1 cellular context compared by ENCODE assay signal in genomic region chr9:128947423-128948310, GRCh38.
A peak's percentile ranks its signal among the peaks of the same experiment; 100 is the strongest.
TF ChIP-seq lines count a peak whose summit lies in the region.

DOLK (minus strand) TSS chr9:128947603; CDS start chr9:128947303, 300 bp downstream.
A gene with protein sequence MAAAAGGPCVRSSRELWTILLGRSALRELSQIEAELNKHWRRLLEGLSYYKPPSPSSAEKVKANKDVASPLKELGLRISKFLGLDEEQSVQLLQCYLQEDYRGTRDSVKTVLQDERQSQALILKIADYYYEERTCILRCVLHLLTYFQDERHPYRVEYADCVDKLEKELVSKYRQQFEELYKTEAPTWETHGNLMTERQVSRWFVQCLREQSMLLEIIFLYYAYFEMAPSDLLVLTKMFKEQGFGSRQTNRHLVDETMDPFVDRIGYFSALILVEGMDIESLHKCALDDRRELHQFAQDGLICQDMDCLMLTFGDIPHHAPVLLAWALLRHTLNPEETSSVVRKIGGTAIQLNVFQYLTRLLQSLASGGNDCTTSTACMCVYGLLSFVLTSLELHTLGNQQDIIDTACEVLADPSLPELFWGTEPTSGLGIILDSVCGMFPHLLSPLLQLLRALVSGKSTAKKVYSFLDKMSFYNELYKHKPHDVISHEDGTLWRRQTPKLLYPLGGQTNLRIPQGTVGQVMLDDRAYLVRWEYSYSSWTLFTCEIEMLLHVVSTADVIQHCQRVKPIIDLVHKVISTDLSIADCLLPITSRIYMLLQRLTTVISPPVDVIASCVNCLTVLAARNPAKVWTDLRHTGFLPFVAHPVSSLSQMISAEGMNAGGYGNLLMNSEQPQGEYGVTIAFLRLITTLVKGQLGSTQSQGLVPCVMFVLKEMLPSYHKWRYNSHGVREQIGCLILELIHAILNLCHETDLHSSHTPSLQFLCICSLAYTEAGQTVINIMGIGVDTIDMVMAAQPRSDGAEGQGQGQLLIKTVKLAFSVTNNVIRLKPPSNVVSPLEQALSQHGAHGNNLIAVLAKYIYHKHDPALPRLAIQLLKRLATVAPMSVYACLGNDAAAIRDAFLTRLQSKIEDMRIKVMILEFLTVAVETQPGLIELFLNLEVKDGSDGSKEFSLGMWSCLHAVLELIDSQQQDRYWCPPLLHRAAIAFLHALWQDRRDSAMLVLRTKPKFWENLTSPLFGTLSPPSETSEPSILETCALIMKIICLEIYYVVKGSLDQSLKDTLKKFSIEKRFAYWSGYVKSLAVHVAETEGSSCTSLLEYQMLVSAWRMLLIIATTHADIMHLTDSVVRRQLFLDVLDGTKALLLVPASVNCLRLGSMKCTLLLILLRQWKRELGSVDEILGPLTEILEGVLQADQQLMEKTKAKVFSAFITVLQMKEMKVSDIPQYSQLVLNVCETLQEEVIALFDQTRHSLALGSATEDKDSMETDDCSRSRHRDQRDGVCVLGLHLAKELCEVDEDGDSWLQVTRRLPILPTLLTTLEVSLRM (N-terminal part only) (plus strand): TSS chr9:128947699. CDS start chr9:128947720, 21 bp downstream.

TF ChIP-seq in HepG2, 621 proteins besides CTCF, POLR2A, EP300 and RAD21 (continued from another document and continues in another):
- TF ChIP-seq HINFP (CRISPR knock-in tag; IDR thresholded peaks at IDR 0.05; ENCODE audit: low read depth) (0 out of 2 replicates have a peak, but pooled peaks have one; percentile 49), XBP1 (CRISPR knock-in tag; IDR thresholded peaks at IDR 0.05) (no peak), ZNF547 (CRISPR knock-in tag; IDR thresholded peaks at IDR 0.05) (0 out of 2 replicates have a peak, but pooled peaks have one; percentile 48), CEBPG (CRISPR knock-in tag; IDR thresholded peaks at IDR 0.05) (peak; percentile 60), ZNF549 (CRISPR knock-in tag; IDR thresholded peaks at IDR 0.05) (no peak), ZNF17 (CRISPR knock-in tag; IDR thresholded peaks at IDR 0.05) (no peak), SRSF1 (optimal IDR thresholded peaks at IDR 0.05; ENCODE audit: low read depth, low read length) (no peak), PHF8 (CRISPR knock-in tag; IDR thresholded peaks at IDR 0.05) (peak; percentile 90), SP2 (CRISPR knock-in tag; IDR thresholded peaks at IDR 0.05) (peak; percentile 49; the same call in 1 of the 2 replicates), RORA (CRISPR knock-in tag; IDR thresholded peaks at IDR 0.05) (no peak), ARID2 (CRISPR knock-in tag; IDR thresholded peaks at IDR 0.05; ENCODE audit: borderline replicate concordance) (no peak), ZBTB26 (CRISPR knock-in tag; IDR thresholded peaks at IDR 0.05; ENCODE audit: borderline replicate concordance) (0 out of 2 replicates have a peak, but pooled peaks have one; percentile 57), IRF9 (CRISPR knock-in tag; IDR thresholded peaks at IDR 0.05; ENCODE audit: borderline replicate concordance) (peak; percentile 47), ZNF75D (CRISPR knock-in tag; IDR thresholded peaks at IDR 0.05; ENCODE audit: borderline replicate concordance) (0 out of 2 replicates have a peak, but pooled peaks have one; percentile 59), SOX5 (CRISPR knock-in tag; IDR thresholded peaks at IDR 0.05; ENCODE audit: borderline replicate concordance) (peak; percentile 59), DR1 (CRISPR knock-in tag; IDR thresholded peaks at IDR 0.05) (peak; percentile 85), HOXA3 (CRISPR knock-in tag; IDR thresholded peaks at IDR 0.05) (peak; percentile 94), POLR2G (IDR thresholded peaks at IDR 0.05; ENCODE audit: low read depth, low read length) (peak; percentile 96), MEIS2 (CRISPR knock-in tag; IDR thresholded peaks at IDR 0.05) (peak; percentile 61), MEIS1 (CRISPR knock-in tag; IDR thresholded peaks at IDR 0.05; ENCODE audit: borderline replicate concordance) (peak; percentile 48; the same call in 1 of the 2 replicates), HIVEP1 (CRISPR knock-in tag; IDR thresholded peaks at IDR 0.05) (0 out of 2 replicates have a peak, but pooled peaks have one; percentile 45), AKAP8 (CRISPR knock-in tag; IDR thresholded peaks at IDR 0.05) (peak; percentile 86; the same call in 1 of the 2 replicates), ZSCAN29 (CRISPR knock-in tag; conservative IDR thresholded peaks at IDR 0.05) (0 out of 2 replicates have a peak, but pooled peaks have one; percentile 33), NCOA2 (CRISPR knock-in tag; IDR thresholded peaks at IDR 0.05) (peak; percentile 41; the same call in 1 of the 2 replicates), PATZ1 (CRISPR knock-in tag; IDR thresholded peaks at IDR 0.05) (peak; percentile 87), RFXAP (CRISPR knock-in tag; IDR thresholded peaks at IDR 0.05; ENCODE audit: borderline replicate concordance) (peak; percentile 56; the same call in 1 of the 2 replicates), NRL (CRISPR knock-in tag; IDR thresholded peaks at IDR 0.05; ENCODE audit: borderline replicate concordance) (peak; percentile 50; the same call in 1 of the 2 replicates), TIGD3 (CRISPR knock-in tag; IDR thresholded peaks at IDR 0.05; ENCODE audit: borderline replicate concordance) (0 out of 2 replicates have a peak, but pooled peaks have one; percentile 61), ZNF543 (CRISPR knock-in tag; IDR thresholded peaks at IDR 0.05) (peak; percentile 87), HOXA9 (CRISPR knock-in tag; IDR thresholded peaks at IDR 0.05; ENCODE audit: borderline replicate concordance) (peak; percentile 84; the same call in 1 of the 2 replicates)
- TF ChIP-seq, protein P1, sequence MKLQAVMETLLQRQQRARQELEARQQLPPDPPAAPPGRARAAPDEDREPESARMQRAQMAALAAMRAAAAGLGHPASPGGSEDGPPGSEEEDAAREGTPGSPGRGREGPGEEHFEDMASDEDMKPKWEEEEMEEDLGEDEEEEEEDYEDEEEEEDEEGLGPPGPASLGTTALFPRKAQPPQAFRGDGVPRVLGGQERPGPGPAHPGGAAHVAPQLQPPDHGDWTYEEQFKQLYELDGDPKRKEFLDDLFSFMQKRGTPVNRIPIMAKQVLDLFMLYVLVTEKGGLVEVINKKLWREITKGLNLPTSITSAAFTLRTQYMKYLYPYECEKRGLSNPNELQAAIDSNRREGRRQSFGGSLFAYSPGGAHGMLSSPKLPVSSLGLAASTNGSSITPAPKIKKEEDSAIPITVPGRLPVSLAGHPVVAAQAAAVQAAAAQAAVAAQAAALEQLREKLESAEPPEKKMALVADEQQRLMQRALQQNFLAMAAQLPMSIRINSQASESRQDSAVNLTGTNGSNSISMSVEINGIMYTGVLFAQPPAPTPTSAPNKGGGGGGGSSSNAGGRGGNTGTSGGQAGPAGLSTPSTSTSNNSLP (IDR thresholded peaks at IDR 0.05; ENCODE audit: low read depth, low read length) = no peak
- TF ChIP-seq, protein P2, sequence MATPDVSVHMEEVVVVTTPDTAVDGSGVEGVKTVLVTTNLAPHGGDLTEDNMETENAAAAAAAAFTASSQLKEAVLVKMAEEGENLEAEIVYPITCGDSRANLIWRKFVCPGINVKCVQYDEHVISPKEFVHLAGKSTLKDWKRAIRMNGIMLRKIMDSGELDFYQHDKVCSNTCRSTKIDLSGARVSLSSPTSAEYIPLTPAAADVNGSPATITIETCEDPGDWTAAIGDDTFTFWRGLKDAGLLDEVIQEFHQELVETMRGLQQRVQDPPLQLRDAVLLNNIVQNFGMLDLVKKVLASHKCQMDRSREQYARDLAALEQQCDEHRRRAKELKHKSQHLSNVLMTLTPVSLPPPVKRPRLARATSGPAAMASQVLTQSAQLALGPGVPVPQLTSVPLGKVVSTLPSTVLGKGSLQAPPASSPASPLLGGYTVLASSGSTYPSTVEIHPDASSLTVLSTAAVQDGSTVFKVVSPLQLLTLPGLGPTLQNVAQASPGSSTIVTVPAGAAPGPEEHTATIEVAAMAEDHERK (CRISPR knock-in tag; IDR thresholded peaks at IDR 0.05; ENCODE audit: low read depth) = peak; percentile 55; the same call in 1 of the 2 replicates
- TF ChIP-seq, protein P3, sequence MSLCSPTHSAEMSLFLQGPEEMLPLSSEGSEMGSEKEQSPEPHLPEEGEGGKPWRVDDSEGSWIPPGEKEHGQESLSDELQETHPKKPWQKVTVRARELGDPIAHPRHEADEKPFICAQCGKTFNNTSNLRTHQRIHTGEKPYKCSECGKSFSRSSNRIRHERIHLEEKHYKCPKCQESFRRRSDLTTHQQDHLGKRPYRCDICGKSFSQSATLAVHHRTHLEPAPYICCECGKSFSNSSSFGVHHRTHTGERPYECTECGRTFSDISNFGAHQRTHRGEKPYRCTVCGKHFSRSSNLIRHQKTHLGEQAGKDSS (CRISPR knock-in tag; IDR thresholded peaks at IDR 0.05; ENCODE audit: borderline replicate concordance, low read depth) = peak; percentile 13; the same call in 1 of the 2 replicates
- TF ChIP-seq, protein P4, sequence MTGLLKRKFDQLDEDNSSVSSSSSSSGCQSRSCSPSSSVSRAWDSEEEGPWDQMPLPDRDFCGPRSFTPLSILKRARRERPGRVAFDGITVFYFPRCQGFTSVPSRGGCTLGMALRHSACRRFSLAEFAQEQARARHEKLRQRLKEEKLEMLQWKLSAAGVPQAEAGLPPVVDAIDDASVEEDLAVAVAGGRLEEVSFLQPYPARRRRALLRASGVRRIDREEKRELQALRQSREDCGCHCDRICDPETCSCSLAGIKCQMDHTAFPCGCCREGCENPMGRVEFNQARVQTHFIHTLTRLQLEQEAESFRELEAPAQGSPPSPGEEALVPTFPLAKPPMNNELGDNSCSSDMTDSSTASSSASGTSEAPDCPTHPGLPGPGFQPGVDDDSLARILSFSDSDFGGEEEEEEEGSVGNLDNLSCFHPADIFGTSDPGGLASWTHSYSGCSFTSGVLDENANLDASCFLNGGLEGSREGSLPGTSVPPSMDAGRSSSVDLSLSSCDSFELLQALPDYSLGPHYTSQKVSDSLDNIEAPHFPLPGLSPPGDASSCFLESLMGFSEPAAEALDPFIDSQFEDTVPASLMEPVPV (CRISPR knock-in tag; IDR thresholded peaks at IDR 0.05) = 0 out of 2 replicates have a peak, but pooled peaks have one; percentile 28
- TF ChIP-seq, protein P5, sequence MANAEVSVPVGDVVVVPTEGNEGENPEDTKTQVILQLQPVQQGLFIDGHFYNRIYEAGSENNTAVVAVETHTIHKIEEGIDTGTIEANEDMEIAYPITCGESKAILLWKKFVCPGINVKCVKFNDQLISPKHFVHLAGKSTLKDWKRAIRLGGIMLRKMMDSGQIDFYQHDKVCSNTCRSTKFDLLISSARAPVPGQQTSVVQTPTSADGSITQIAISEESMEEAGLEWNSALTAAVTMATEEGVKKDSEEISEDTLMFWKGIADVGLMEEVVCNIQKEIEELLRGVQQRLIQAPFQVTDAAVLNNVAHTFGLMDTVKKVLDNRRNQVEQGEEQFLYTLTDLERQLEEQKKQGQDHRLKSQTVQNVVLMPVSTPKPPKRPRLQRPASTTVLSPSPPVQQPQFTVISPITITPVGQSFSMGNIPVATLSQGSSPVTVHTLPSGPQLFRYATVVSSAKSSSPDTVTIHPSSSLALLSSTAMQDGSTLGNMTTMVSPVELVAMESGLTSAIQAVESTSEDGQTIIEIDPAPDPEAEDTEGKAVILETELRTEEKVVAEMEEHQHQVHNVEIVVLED (CRISPR knock-in tag; IDR thresholded peaks at IDR 0.05; ENCODE audit: borderline replicate concordance) = peak; percentile 88
